ENCODE assay signal across 1 cellular context in genomic region chr4:144645621-144646522, GRCh38.
A peak's percentile ranks its signal among the peaks of the same experiment; 100 is the strongest.
TF ChIP-seq lines count a peak whose summit lies in the region.

Gene HHIP (plus strand): TSS chr4:144646156. CDS start chr4:144646676, 520 bp downstream.

TF ChIP-seq in H1, 55 proteins besides CTCF, POLR2A, EP300 and RAD21 (continued from another document):
- TF ChIP-seq TAF1 (IDR thresholded peaks at IDR 0.05; ENCODE audit: low read depth, low read length) (0 out of 2 replicates have a peak, but pooled peaks have one; percentile 15), CHD7 (IDR thresholded peaks at IDR 0.05; ENCODE audit: insufficient replicate concordance, low read length) (no peak), CHD1 (IDR thresholded peaks at IDR 0.05; ENCODE audit: low read depth, low read length) (no peak), BACH1 (IDR thresholded peaks at IDR 0.05; ENCODE audit: low read length) (0 out of 2 replicates have a peak, but pooled peaks have one; percentile 29), ZNF274 (IDR thresholded peaks at IDR 0.05; ENCODE audit: borderline replicate concordance, extremely low read depth, low read length) (no peak), KDM4A (IDR thresholded peaks at IDR 0.05; ENCODE audit: low read depth, low read length, severe bottlenecking) (no peak), RXRA (IDR thresholded peaks at IDR 0.05; ENCODE audit: insufficient read depth, low read depth, low read length) (no peak), MAFK (IDR thresholded peaks at IDR 0.05; ENCODE audit: low read depth, low read length) (no peak), CBX8 (IDR thresholded peaks at IDR 0.05; ENCODE audit: borderline replicate concordance, low read depth, low read length) (no peak)
